2 cellular contexts compared by ENCODE assay signal in the genomic region with DNA sequence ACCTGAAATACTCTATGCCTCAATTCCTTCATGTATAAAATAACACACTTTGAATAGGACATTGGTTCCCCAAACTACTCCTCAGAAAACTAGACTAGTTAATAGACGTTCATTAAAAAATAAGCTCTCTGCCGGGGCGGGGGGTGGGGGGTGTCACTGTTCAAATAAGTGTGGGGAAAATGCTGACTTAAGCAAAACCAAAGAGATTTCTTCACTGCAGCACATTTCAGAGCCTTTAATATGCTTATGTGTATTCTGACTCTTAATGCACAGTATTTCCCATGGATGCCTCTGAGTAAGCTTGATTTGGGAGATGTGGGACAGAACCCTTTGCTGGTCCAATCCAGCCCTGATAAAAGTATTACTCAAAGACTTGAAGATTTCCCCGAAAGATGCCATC.
TF ChIP-seq lines count a peak whose summit lies in the region.

No MANE protein-coding gene starts in this region.

TF ChIP-seq in HepG2, 621 proteins besides CTCF, POLR2A, EP300 and RAD21:
- TF ChIP-seq MAFK (conservative IDR thresholded peaks at IDR 0.05 in 1 of 2, IDR thresholded peaks at IDR 0.05 in 1 of 2; ENCODE audit: low read length in 2 of 2) = peak; percentile 93 to 98
- peak; percentile 96 for TF ChIP-seq MAFF (IDR thresholded peaks at IDR 0.05; ENCODE audit: low read depth, low read length)
- TF ChIP-seq ZNF343 (CRISPR knock-in tag; IDR thresholded peaks at IDR 0.05) = no peak

TF ChIP-seq in K562, 482 proteins besides CTCF, POLR2A, EP300 and RAD21:
- TF ChIP-seq ADNP (tag; IDR thresholded peaks at IDR 0.05) (no peak), MAFG (tag; conservative IDR thresholded peaks at IDR 0.05) (peak; percentile 63), ZNF316 (IDR thresholded peaks at IDR 0.05) (peak; percentile 79), SAFB2 (IDR thresholded peaks at IDR 0.05; ENCODE audit: borderline replicate concordance, low read depth, low read length, severe bottlenecking) (no peak), MTA2 (IDR thresholded peaks at IDR 0.05; ENCODE audit: low read depth) (no peak), CBX2 (IDR thresholded peaks at IDR 0.05; ENCODE audit: insufficient read depth, low read length, poor library complexity, severe bottlenecking) (no peak), FOXM1 (IDR thresholded peaks at IDR 0.05; ENCODE audit: low read depth) (no peak), FOXM1 (CRISPR knock-in tag; IDR thresholded peaks at IDR 0.05; ENCODE audit: low read depth) (no peak), SETDB1 (IDR thresholded peaks at IDR 0.05; ENCODE audit: low read length) (no peak), RBM17 (IDR thresholded peaks at IDR 0.05; ENCODE audit: borderline replicate concordance, low read depth, low read length) (no peak), U2AF1 (optimal IDR thresholded peaks at IDR 0.05; ENCODE audit: low read depth, low read length) (no peak), MAFK (IDR thresholded peaks at IDR 0.05; ENCODE audit: low read length) (peak; percentile 90), MAFF (IDR thresholded peaks at IDR 0.05; ENCODE audit: low read length) (peak; percentile 87), C11orf30 (IDR thresholded peaks at IDR 0.05; ENCODE audit: low read depth) (peak; percentile 59), ZNF146 (CRISPR knock-in tag; IDR thresholded peaks at IDR 0.05; ENCODE audit: unreplicated experiment) (no peak), TAF7 (tag; IDR thresholded peaks at IDR 0.05) (no peak)
- TF ChIP-seq, protein P1, sequence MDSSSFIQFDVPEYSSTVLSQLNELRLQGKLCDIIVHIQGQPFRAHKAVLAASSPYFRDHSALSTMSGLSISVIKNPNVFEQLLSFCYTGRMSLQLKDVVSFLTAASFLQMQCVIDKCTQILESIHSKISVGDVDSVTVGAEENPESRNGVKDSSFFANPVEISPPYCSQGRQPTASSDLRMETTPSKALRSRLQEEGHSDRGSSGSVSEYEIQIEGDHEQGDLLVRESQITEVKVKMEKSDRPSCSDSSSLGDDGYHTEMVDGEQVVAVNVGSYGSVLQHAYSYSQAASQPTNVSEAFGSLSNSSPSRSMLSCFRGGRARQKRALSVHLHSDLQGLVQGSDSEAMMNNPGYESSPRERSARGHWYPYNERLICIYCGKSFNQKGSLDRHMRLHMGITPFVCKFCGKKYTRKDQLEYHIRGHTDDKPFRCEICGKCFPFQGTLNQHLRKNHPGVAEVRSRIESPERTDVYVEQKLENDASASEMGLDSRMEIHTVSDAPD (CRISPR knock-in tag; IDR thresholded peaks at IDR 0.05) = no peak
